8 cellular contexts compared by ENCODE assay signal in the genomic region with DNA sequence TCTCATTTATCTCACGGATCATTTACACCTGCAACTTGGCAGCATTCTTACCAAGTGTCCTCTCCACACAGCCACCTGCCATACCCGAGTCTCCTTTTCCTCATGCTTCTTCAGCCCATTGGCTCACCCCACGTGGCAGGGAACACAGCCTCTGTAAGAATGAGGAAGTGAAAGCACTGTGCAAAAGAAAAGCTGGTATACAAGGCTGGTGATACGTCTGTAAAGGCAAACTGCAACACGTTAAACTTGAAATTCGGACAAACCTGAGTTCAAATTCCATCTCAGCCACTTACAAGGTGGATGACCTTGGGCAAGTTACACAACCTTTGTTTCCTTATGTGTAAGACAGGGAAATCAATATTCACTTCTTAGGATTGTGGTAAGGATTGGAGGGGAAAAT.
DNase-seq lines count a peak whose midpoint lies in the region; ATAC-seq lines count a peak whose summit lies in the region.

No MANE protein-coding gene starts in this region.

- H3K27me3 ChIP-seq in mucosa of rectum (ENCODE audit: control insufficient read depth in 2 of 2, insufficient read depth in 2 of 2, low read length in 2 of 2): no peaks in the 10 kb centered on the region

- peak; percentile 25 for DNase-seq in ACHN
- peak; percentile 3 for DNase-seq in SIG-M5 (lab: John Stamatoyannopoulos, UW)
- DNase-seq in SHP77 (lab: John Stamatoyannopoulos, UW): no peak
- DNase-seq in NCI-H2227 (lab: John Stamatoyannopoulos, UW; ENCODE audit: unreplicated experiment): no peak
- DNase-seq in ecto neural progenitor cell (ENCODE audit: low spot score): no peak

- in situ Hi-C loops in ACHN (cut with HindIII; ENCODE audit: low pct_ligation_motif_present, low pct_unique_long_range_greater_than_20kb, low sequenced_read_pairs): no loop called here

- H3K36me3 ChIP-seq in mucosa of rectum (ENCODE audit: control insufficient read depth in 2 of 2, insufficient read depth in 2 of 2, low read length in 2 of 2): no peaks in the 10 kb centered on the region

- peak; percentile 82 for ATAC-seq in GM19351 (IDR thresholded peaks at IDR 0.05; ENCODE audit: unreplicated experiment)
- peak; percentile 95 for ATAC-seq in HG03342 (IDR thresholded peaks at IDR 0.05; ENCODE audit: unreplicated experiment)

- H3K27ac ChIP-seq in mucosa of rectum (ENCODE audit: low read depth in 2 of 2, low read length in 2 of 2): peak overlapping the region; percentile 61 to 64

- peak overlapping the region in 1 of 2 donors; percentile 45 for H3K4me3 ChIP-seq in mucosa of rectum (ENCODE audit: low read length in 2 of 2)

- H3K9me3 ChIP-seq in mucosa of rectum (ENCODE audit: control insufficient read depth in 2 of 2, low read length in 2 of 2): no peaks in the 10 kb centered on the region

- no peak overlapping the region for H3K9ac ChIP-seq in mucosa of rectum (ENCODE audit: low read depth in 1 of 2, low read length in 2 of 2)

- peaks cover 0 to 7% of the 10 kb centered on the region in 2 donors for H3K4me1 ChIP-seq in mucosa of rectum (ENCODE audit: control insufficient read depth in 2 of 2, insufficient read depth in 2 of 2, low read length in 2 of 2)

Comparison
In these comparisons a context has a peak if more than half of its experiments do, and no peak if none do; other contexts are left out.
1. DNase-seq: peak in ACHN (single experiment) and SIG-M5 (single experiment); none in SHP77 (0 of 2), NCI-H2227 (single experiment) and ecto neural progenitor cell (single experiment).